25 cellular contexts compared by ENCODE assay signal in the genomic region with DNA sequence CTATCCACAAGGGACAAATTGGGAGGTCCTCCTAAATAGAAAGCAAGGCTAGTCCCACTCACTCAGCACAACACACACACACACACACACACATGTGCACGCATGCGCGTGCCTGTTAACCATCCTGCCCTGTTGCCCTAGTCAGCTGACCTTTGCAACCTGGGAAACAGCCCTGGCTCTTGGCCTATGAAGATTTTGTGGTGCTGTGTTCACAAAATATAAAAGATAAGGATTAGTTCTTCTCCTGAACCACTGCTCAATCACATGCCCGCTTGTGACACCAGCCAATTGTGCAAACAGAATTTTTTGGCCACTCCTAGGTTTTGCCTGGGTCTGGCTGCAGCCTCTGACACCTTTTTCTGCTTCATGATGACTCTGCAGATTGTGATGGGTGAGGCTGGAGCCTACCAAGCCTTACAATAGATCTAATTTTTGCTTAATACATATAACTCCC. TPM values are rescaled to one million over a fixed set of nuclear protein-coding genes. Genes with fewer than 3 reads are reported as not detected.
DNase-seq lines count a peak whose midpoint lies in the region; ATAC-seq and TF ChIP-seq lines count a peak whose summit lies in the region.
"Had no signal": no experiment of that assay in that cellular context is flagged by ENCODE, and none has a peak within 500 bp of the region (broad histone marks: within the 10 kb centered on the region; RNA-seq: fewer than 3 reads in every experiment).

No MANE protein-coding gene starts in this region.

- H3K27me3 Mint-ChIP-seq in activated CD8-positive, alpha-beta T cell treated with anti-CD3 and anti-CD28 coated beads for 36 hours, result peaks cover 1% of the 10 kb centered on the region

- CTCF ChIA-PET in activated CD8-positive, alpha-beta T cell treated with anti-CD3 and anti-CD28 coated beads for 36 hours (lab: Charles Lee), result no interaction called here

- H3K9me3 Mint-ChIP-seq in activated CD8-positive, alpha-beta T cell treated with anti-CD3 and anti-CD28 coated beads for 36 hours, result no peaks in the 10 kb centered on the region
- H3K9me3 Mint-ChIP-seq: activated naive CD8-positive, alpha-beta T cell treated with anti-CD3 and anti-CD28 coated beads for 36 hours; activated T-helper 1 cell treated with anti-CD3 and anti-CD28 coated beads, Interleukin-12 subunit alpha, Interleukin-12 subunit beta, Interleukin-2, Interleukin-4 antibody, amounts not matched to agents 30 ng/mL and 10 ng/mL and 1 ng/mL, durations not matched to agents 14 hours and 24 hours and 36 hours; effector memory CD8-positive, alpha-beta T cell had no signal

- no peaks in the 10 kb centered on the region for H3K4me1 Mint-ChIP-seq in activated CD8-positive, alpha-beta T cell treated with anti-CD3 and anti-CD28 coated beads for 36 hours (ENCODE audit: low read depth)
- H3K4me1 Mint-ChIP-seq: activated naive CD8-positive, alpha-beta T cell treated with anti-CD3 and anti-CD28 coated beads for 36 hours had no signal

- no peak overlapping the region for H3K4me3 Mint-ChIP-seq in activated CD8-positive, alpha-beta T cell treated with anti-CD3 and anti-CD28 coated beads for 36 hours
- H3K4me3 Mint-ChIP-seq: activated naive CD8-positive, alpha-beta T cell treated with anti-CD3 and anti-CD28 coated beads for 36 hours; activated T-helper 1 cell treated with anti-CD3 and anti-CD28 coated beads, Interleukin-12 subunit alpha, Interleukin-12 subunit beta, Interleukin-2, Interleukin-4 antibody, amounts not matched to agents 30 ng/mL and 10 ng/mL and 1 ng/mL, durations not matched to agents 14 hours and 24 hours and 36 hours; B cell; effector memory CD8-positive, alpha-beta T cell; memory B cell had no signal

- intact Hi-C loops in Right ventricle myocardium superior (cut with DNase I) (no loop called here), sciatic nerve (cut with DNase I) (no loop called here)
- intact Hi-C loops in activated CD8-positive, alpha-beta T cell treated with anti-CD3 and anti-CD28 coated beads for 36 hours (cut with micrococcal nuclease), result no loop called here

- peak; percentile 20 for DNase-seq in NCI-H2171 treated with DMSO at 0.1 percent for 48 hours (lab: John Stamatoyannopoulos, UW)
- no peak for DNase-seq in NCI-H2171 (lab: John Stamatoyannopoulos, UW)
- peak; percentile 63 for DNase-seq in NOMO-1 treated with DMSO at 0.1 percent for 48 hours (lab: John Stamatoyannopoulos, UW; ENCODE audit: unreplicated experiment)
- peak; percentile 44 for DNase-seq in Right ventricle myocardium superior
- no peak for DNase-seq in sciatic nerve (ENCODE audit: low spot score)
- DNase-seq in activated CD8-positive, alpha-beta T cell treated with anti-CD3 and anti-CD28 coated beads for 36 hours, result no peak
- no peak for DNase-seq in stimulated activated CD4-positive, alpha-beta T cell treated with anti-CD3 and anti-CD28 coated beads, Interleukin-2, amount 100 ng/mL, for 24 hours
- no peak for DNase-seq in GOT3 (lab: John Stamatoyannopoulos, UW)
- DNase-seq: activated CD4-positive, alpha-beta T cell treated with anti-CD3 and anti-CD28 coated beads for 48 hours; activated naive CD8-positive, alpha-beta T cell treated with anti-CD3 and anti-CD28 coated beads for 36 hours; Calu3; effector memory CD8-positive, alpha-beta T cell; NCI-H1436; NCI-H526 treated with DMSO at 0.1 percent for 48 hours; SHP77 treated with DMSO at 0.1 percent for 48 hours; spleen; stimulated activated CD4-positive, alpha-beta T cell treated with anti-CD3 and anti-CD28 coated beads, Interleukin-4, amount 100 ng/mL, for 24 hours; stimulated activated naive CD8-positive, alpha-beta T cell treated with anti-CD3 and anti-CD28 coated beads, Interleukin-15, Interleukin-2, amounts not matched to agents 100 U/mL and 50 U/mL, for 24 hours; T-helper 1 cell had no signal

- no peak overlapping the region for H3K27ac Mint-ChIP-seq in activated CD8-positive, alpha-beta T cell treated with anti-CD3 and anti-CD28 coated beads for 36 hours
- H3K27ac Mint-ChIP-seq: activated naive CD8-positive, alpha-beta T cell treated with anti-CD3 and anti-CD28 coated beads for 36 hours; activated T-helper 1 cell treated with anti-CD3 and anti-CD28 coated beads, Interleukin-12 subunit alpha, Interleukin-12 subunit beta, Interleukin-2, Interleukin-4 antibody, amounts not matched to agents 30 ng/mL and 10 ng/mL and 1 ng/mL, durations not matched to agents 14 hours and 24 hours and 36 hours; B cell; effector memory CD8-positive, alpha-beta T cell; memory B cell had no signal

- peak; percentile 49 for ATAC-seq in Right ventricle myocardium superior (ENCODE audit: poor library complexity)
- ATAC-seq in sciatic nerve, result peak; percentile 42
- no peak for ATAC-seq in activated CD8-positive, alpha-beta T cell treated with anti-CD3 and anti-CD28 coated beads for 36 hours
- ATAC-seq: effector memory CD8-positive, alpha-beta T cell; stimulated activated naive CD8-positive, alpha-beta T cell treated with anti-CD3 and anti-CD28 coated beads, Interleukin-15, Interleukin-2, amounts not matched to agents 100 U/mL and 50 U/mL, for 24 hours had no signal

- H3K36me3 Mint-ChIP-seq in activated CD8-positive, alpha-beta T cell treated with anti-CD3 and anti-CD28 coated beads for 36 hours (ENCODE audit: low read depth), result no peaks in the 10 kb centered on the region
- H3K36me3 Mint-ChIP-seq: activated naive CD8-positive, alpha-beta T cell treated with anti-CD3 and anti-CD28 coated beads for 36 hours; memory B cell had no signal

- TF ChIP-seq CTCF in activated CD8-positive, alpha-beta T cell treated with anti-CD3 and anti-CD28 coated beads for 36 hours (IDR thresholded peaks at IDR 0.05), result no peak

- POLR2A ChIA-PET in activated CD8-positive, alpha-beta T cell treated with anti-CD3 and anti-CD28 coated beads for 36 hours (lab: Charles Lee), result no interaction called here

RNA-seq across cellular contexts. Expression of gene CES1, which starts 3.3 kb away (rescaled TPM):
- 33.2 TPM for total RNA-seq in Right ventricle myocardium superior
- 45.2 TPM for total RNA-seq in sciatic nerve
- not detected for total RNA-seq in activated CD8-positive, alpha-beta T cell treated with anti-CD3 and anti-CD28 coated beads for 36 hours
- total RNA-seq: activated naive CD8-positive, alpha-beta T cell treated with anti-CD3 and anti-CD28 coated beads for 36 hours; activated T-helper 1 cell treated with anti-CD3 and anti-CD28 coated beads, Interleukin-12 subunit alpha, Interleukin-12 subunit beta, Interleukin-2, Interleukin-4 antibody, amounts not matched to agents 30 ng/mL and 10 ng/mL and 1 ng/mL, durations not matched to agents 14 hours and 24 hours and 36 hours; chondrocyte; kidney epithelial cell had no signal

RNA-seq across cellular contexts. Expression of gene CES5A, which starts 39.0 kb away (rescaled TPM):
- total RNA-seq in Right ventricle myocardium superior, result 0.35 TPM
- total RNA-seq in sciatic nerve, result not detected
- total RNA-seq in activated CD8-positive, alpha-beta T cell treated with anti-CD3 and anti-CD28 coated beads for 36 hours, result not detected
- total RNA-seq: activated naive CD8-positive, alpha-beta T cell treated with anti-CD3 and anti-CD28 coated beads for 36 hours; activated T-helper 1 cell treated with anti-CD3 and anti-CD28 coated beads, Interleukin-12 subunit alpha, Interleukin-12 subunit beta, Interleukin-2, Interleukin-4 antibody, amounts not matched to agents 30 ng/mL and 10 ng/mL and 1 ng/mL, durations not matched to agents 14 hours and 24 hours and 36 hours; B cell; Calu3; chondrocyte; esophagus muscularis mucosa; kidney epithelial cell; spleen had no signal

Comparison
In these comparisons a context has a peak if more than half of its experiments do, and no peak if none do; other contexts are left out.
1. DNase-seq: peak in NCI-H2171 treated with DMSO at 0.1 percent for 48 hours (single experiment), NOMO-1 treated with DMSO at 0.1 percent for 48 hours (single experiment) and Right ventricle myocardium superior (single experiment); none in NCI-H2171 (single experiment), sciatic nerve (single experiment), activated CD8-positive, alpha-beta T cell treated with anti-CD3 and anti-CD28 coated beads for 36 hours (single experiment), stimulated activated CD4-positive, alpha-beta T cell treated with anti-CD3 and anti-CD28 coated beads, Interleukin-2, amount 100 ng/mL, for 24 hours (0 of 2) and GOT3 (single experiment).
2. RNA of gene CES1, which starts 3.3 kb away (total RNA-seq): 45.2 TPM in sciatic nerve (single experiment) and 33.2 TPM in Right ventricle myocardium superior (single experiment); not detected in activated CD8-positive, alpha-beta T cell treated with anti-CD3 and anti-CD28 coated beads for 36 hours; every median in the first group is over 10 times any median in the second.